ENCODE assay signal across 8 cellular contexts in the genomic region with DNA sequence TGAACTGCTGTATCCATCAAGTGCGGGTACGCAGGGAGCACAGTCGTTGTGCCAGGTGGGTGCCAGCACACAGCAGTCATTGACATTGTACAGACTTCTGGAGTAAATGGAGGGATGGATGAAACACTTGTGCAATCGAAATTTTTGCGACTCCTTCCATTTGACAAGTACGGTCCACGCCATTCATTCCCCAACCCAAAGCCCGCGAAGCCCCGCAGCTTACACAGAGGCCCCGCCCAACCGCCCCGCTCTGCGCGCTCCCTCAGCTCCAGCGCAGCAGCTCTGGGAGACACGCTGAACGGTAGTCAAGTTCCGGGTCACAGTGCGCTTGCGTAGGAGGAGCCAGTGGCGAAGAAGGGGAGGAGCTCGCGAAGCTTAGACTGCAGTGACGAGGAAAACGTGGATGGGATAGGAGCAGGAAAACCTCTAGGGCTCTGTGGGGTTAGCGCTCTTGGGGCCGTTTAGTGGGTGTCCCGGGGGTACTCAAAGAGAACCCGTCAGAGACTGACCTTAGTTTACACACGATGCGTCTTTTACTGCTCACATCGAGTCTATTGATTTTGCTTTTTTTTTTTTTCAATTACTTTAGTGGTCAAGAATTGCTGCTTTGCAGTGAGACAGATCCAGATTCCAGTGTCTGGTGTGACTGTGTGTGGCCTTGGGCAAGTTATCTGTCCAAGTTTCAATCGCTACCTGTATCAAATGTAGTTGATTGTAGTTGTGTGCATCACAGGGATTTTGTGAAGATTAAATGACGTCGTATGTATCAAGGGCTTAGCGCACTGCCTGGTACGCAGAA. TPM values are rescaled to one million over a fixed set of nuclear protein-coding genes. Genes with fewer than 3 reads are reported as not detected.
DNase-seq lines count a peak whose midpoint lies in the region; ATAC-seq and TF ChIP-seq lines count a peak whose summit lies in the region.

No MANE protein-coding gene starts in this region.

- DNase-seq in DMS153 (lab: John Stamatoyannopoulos, UW) (peak; percentile 91), KBM-7 (peak; percentile 95), fibroblast of pulmonary artery (ENCODE audit: low read depth) (peak; percentile 91), natural killer cell (peak; percentile 73)
- DNase-seq in stimulated activated naive B cell treated with anti-CD40 and anti-IgM and Interleukin-4, amounts not matched to agents 10 μg/mL and 1 μg/mL and 100 μg/mL, for 72 hours: peak; percentile 81

- peak overlapping the region; percentile 63 for H3K4me3 ChIP-seq in fibroblast of pulmonary artery (replicated peaks; ENCODE audit: low read depth, low read length)

- no peaks in the 10 kb centered on the region for H3K36me3 Mint-ChIP-seq in activated T-helper 17 cell treated with anti-CD3 and anti-CD28 coated beads, Interleukin-2, amount 50 U/mL, for 72 hours (ENCODE audit: low read depth)
- no peaks in the 10 kb centered on the region for H3K36me3 Mint-ChIP-seq in natural killer cell
- H3K36me3 Mint-ChIP-seq in stimulated activated naive B cell treated with anti-CD40 and anti-IgM and Interleukin-4, amounts not matched to agents 10 μg/mL and 1 μg/mL and 100 μg/mL, for 72 hours: peaks cover 0 to 4% of the 10 kb centered on the region in 2 donors

- peaks cover 19% of the 10 kb centered on the region for H3K4me1 Mint-ChIP-seq in activated T-helper 17 cell treated with anti-CD3 and anti-CD28 coated beads, Interleukin-2, amount 50 U/mL, for 72 hours
- H3K4me1 Mint-ChIP-seq in natural killer cell: peaks cover 11% of the 10 kb centered on the region in 2 donors
- peaks cover 10 to 13% of the 10 kb centered on the region in 2 donors for H3K4me1 Mint-ChIP-seq in stimulated activated naive B cell treated with anti-CD40 and anti-IgM and Interleukin-4, amounts not matched to agents 10 μg/mL and 1 μg/mL and 100 μg/mL, for 72 hours

- in situ Hi-C loops in KBM-7 (cut with MboI; ENCODE audit: low pct_unique_long_range_greater_than_20kb, low sequenced_read_pairs): no loop called here

- intact Hi-C loops in natural killer cell (cut with micrococcal nuclease): loop anchor here (1.0 kb wide), 1 partner anchor 59 kb away; a partner anchor contains a TSS

- peak overlapping the region; percentile 86 for H3K27ac Mint-ChIP-seq in activated T-helper 17 cell treated with anti-CD3 and anti-CD28 coated beads, Interleukin-2, amount 50 U/mL, for 72 hours
- H3K27ac Mint-ChIP-seq in natural killer cell: peak overlapping the region in 1 of 2 donors; percentile 68
- H3K27ac Mint-ChIP-seq in stimulated activated naive B cell treated with anti-CD40 and anti-IgM and Interleukin-4, amounts not matched to agents 10 μg/mL and 1 μg/mL and 100 μg/mL, for 72 hours: peak overlapping the region; percentile 44

- TF ChIP-seq CTCF in fibroblast of pulmonary artery (IDR thresholded peaks at IDR 0.05; ENCODE audit: low read length, missing control alignments): no peak
- no peak for TF ChIP-seq CTCF in natural killer cell (IDR thresholded peaks at IDR 0.05)

- peak overlapping the region; percentile 95 for H3K4me3 Mint-ChIP-seq in activated T-helper 17 cell treated with anti-CD3 and anti-CD28 coated beads, Interleukin-2, amount 50 U/mL, for 72 hours
- peak overlapping the region; percentile 88 for H3K4me3 Mint-ChIP-seq in natural killer cell
- peak overlapping the region; percentile 92 for H3K4me3 Mint-ChIP-seq in stimulated activated naive B cell treated with anti-CD40 and anti-IgM and Interleukin-4, amounts not matched to agents 10 μg/mL and 1 μg/mL and 100 μg/mL, for 72 hours

- H3K27me3 Mint-ChIP-seq in activated T-helper 17 cell treated with anti-CD3 and anti-CD28 coated beads, Interleukin-2, amount 50 U/mL, for 72 hours: peaks cover 20% of the 10 kb centered on the region
- peaks cover 23 to 29% of the 10 kb centered on the region in 2 donors for H3K27me3 Mint-ChIP-seq in natural killer cell (ENCODE audit: low read depth in 2 of 2)
- H3K27me3 Mint-ChIP-seq in stimulated activated naive B cell treated with anti-CD40 and anti-IgM and Interleukin-4, amounts not matched to agents 10 μg/mL and 1 μg/mL and 100 μg/mL, for 72 hours: peaks cover 11 to 19% of the 10 kb centered on the region in 2 donors

- H3K9me3 Mint-ChIP-seq in activated T-helper 17 cell treated with anti-CD3 and anti-CD28 coated beads, Interleukin-2, amount 50 U/mL, for 72 hours: no peaks in the 10 kb centered on the region
- H3K9me3 Mint-ChIP-seq in natural killer cell: no peaks in the 10 kb centered on the region
- peaks cover 3 to 5% of the 10 kb centered on the region in 2 donors for H3K9me3 Mint-ChIP-seq in stimulated activated naive B cell treated with anti-CD40 and anti-IgM and Interleukin-4, amounts not matched to agents 10 μg/mL and 1 μg/mL and 100 μg/mL, for 72 hours

- peak; percentile 100 for ATAC-seq in GM21619 (IDR thresholded peaks at IDR 0.05; ENCODE audit: unreplicated experiment)
- ATAC-seq in activated T-helper 17 cell treated with anti-CD3 and anti-CD28 coated beads, Interleukin-2, amount 50 U/mL, for 72 hours (replicated peaks): peak; percentile 100
- ATAC-seq in natural killer cell: peak; percentile 97 to 100 (median 100)
- peak; percentile 99 for ATAC-seq in stimulated activated naive B cell treated with anti-CD40 and anti-IgM and Interleukin-4, amounts not matched to agents 10 μg/mL and 1 μg/mL and 100 μg/mL, for 72 hours (replicated peaks)

TF ChIP-seq in PFSK-1, 5 proteins besides CTCF, POLR2A, EP300 and RAD21:
- TF ChIP-seq, protein P1, sequence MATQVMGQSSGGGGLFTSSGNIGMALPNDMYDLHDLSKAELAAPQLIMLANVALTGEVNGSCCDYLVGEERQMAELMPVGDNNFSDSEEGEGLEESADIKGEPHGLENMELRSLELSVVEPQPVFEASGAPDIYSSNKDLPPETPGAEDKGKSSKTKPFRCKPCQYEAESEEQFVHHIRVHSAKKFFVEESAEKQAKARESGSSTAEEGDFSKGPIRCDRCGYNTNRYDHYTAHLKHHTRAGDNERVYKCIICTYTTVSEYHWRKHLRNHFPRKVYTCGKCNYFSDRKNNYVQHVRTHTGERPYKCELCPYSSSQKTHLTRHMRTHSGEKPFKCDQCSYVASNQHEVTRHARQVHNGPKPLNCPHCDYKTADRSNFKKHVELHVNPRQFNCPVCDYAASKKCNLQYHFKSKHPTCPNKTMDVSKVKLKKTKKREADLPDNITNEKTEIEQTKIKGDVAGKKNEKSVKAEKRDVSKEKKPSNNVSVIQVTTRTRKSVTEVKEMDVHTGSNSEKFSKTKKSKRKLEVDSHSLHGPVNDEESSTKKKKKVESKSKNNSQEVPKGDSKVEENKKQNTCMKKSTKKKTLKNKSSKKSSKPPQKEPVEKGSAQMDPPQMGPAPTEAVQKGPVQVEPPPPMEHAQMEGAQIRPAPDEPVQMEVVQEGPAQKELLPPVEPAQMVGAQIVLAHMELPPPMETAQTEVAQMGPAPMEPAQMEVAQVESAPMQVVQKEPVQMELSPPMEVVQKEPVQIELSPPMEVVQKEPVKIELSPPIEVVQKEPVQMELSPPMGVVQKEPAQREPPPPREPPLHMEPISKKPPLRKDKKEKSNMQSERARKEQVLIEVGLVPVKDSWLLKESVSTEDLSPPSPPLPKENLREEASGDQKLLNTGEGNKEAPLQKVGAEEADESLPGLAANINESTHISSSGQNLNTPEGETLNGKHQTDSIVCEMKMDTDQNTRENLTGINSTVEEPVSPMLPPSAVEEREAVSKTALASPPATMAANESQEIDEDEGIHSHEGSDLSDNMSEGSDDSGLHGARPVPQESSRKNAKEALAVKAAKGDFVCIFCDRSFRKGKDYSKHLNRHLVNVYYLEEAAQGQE (IDR thresholded peaks at IDR 0.05; ENCODE audit: insufficient read depth in 1 of 2, low read depth in 2 of 2, low read length in 2 of 2): no peak
- TF ChIP-seq POLR2AphosphoS5 (IDR thresholded peaks at IDR 0.05; ENCODE audit: low read depth, low read length) (0 out of 2 replicates have a peak, but pooled peaks have one; percentile 50), SIN3A (IDR thresholded peaks at IDR 0.05; ENCODE audit: borderline replicate concordance, insufficient read depth, low read length) (no peak), FOXP2 (optimal IDR thresholded peaks at IDR 0.05; ENCODE audit: borderline replicate concordance, extremely low read depth, extremely low read length, insufficient read depth) (no peak), TAF1 (IDR thresholded peaks at IDR 0.05; ENCODE audit: borderline replicate concordance, insufficient read depth, low read length) (peak; percentile 58; the same call in 1 of the 2 replicates)
TF ChIP-seq in PFSK-1: peak in this region for 2.

RNA-seq across cellular contexts. Expression of a gene that starts 15.3 kb away (rescaled TPM):
- 38.0 TPM for polyA plus RNA-seq in PFSK-1 (2012; ENCODE audit: insufficient read length, low read depth)
- total RNA-seq in activated T-helper 17 cell treated with anti-CD3 and anti-CD28 coated beads, Interleukin-2, amount 50 U/mL, for 72 hours: 10 to 100 TPM; 17.3 to 23.3 TPM
- 10 to 100 TPM; 11.3 to 15.6 (median 14.2) TPM for total RNA-seq in natural killer cell

RNA-seq across cellular contexts. Expression of a gene that starts 58.9 kb away (rescaled TPM):
- polyA plus RNA-seq in PFSK-1 (2012; ENCODE audit: insufficient read length, low read depth): 10.9 TPM
- total RNA-seq in activated T-helper 17 cell treated with anti-CD3 and anti-CD28 coated beads, Interleukin-2, amount 50 U/mL, for 72 hours: 10 to 100 TPM; 19.3 to 32.8 TPM
- total RNA-seq in natural killer cell: 10 to 100 TPM; 11.1 to 15.9 (median 13.2) TPM

Comparison
In these comparisons a context has a peak if more than half of its experiments do, and no peak if none do; other contexts are left out.
1. Peak in every context shown above with its lines: DNase-seq, ATAC-seq and H3K4me3 ChIP-seq.